Comparison of ENCODE assay signal across 17 cellular contexts in genomic region chr3:187519428-187519890, GRCh38.
A peak's percentile ranks its signal among the peaks of the same experiment; 100 is the strongest.
DNase-seq lines count a peak whose midpoint lies in the region; ATAC-seq and TF ChIP-seq lines count a peak whose summit lies in the region.
"Had no signal": no experiment of that assay in that cellular context is flagged by ENCODE, and none has a peak within 500 bp of the region (broad histone marks: within the 10 kb centered on the region; RNA-seq: fewer than 3 reads in every experiment).

No MANE protein-coding gene starts in this region.

- TF ChIP-seq CTCF in esophagus muscularis mucosa (IDR thresholded peaks at IDR 0.05) (no peak), neural progenitor cell (IDR thresholded peaks at IDR 0.05) (no peak), suprapubic skin (IDR thresholded peaks at IDR 0.05) (no peak), GM10248 (IDR thresholded peaks at IDR 0.05; ENCODE audit: control extremely low read depth, extremely low read depth, low read depth, missing control alignments) (no peak)

- TF ChIP-seq POLR2A in esophagus muscularis mucosa (IDR thresholded peaks at IDR 0.05; ENCODE audit: low read depth) (no peak), suprapubic skin (IDR thresholded peaks at IDR 0.05) (no peak)

- H3K4me2 ChIP-seq in Karpas-422 (ENCODE audit: low read depth, low read length, poor library complexity, severe bottlenecking) (peak overlapping the region; percentile 62), neural progenitor cell (peak overlapping the region; percentile 14)

- CTCF ChIA-PET in GM10248 (lab: Yijun Ruan, JAX) = interaction anchor here (0.7 kb wide), 1 partner anchor 100 kb away, joined by 3 read pairs; no protein-coding TSS in a partner anchor

- H3K4me3 ChIP-seq in Karpas-422 (ENCODE audit: low read length) = no peak overlapping the region
- H3K4me3 ChIP-seq in esophagus muscularis mucosa = no peak overlapping the region
- no peak overlapping the region for H3K4me3 ChIP-seq in neural progenitor cell
- no peak overlapping the region for H3K4me3 ChIP-seq in suprapubic skin
- H3K4me3 ChIP-seq: uterus had no signal

- no peak overlapping the region for H3K9ac ChIP-seq in Karpas-422 (ENCODE audit: low read length)
- no peak overlapping the region for H3K9ac ChIP-seq in neural progenitor cell

- no peak overlapping the region for H3K4me3 Mint-ChIP-seq in neural progenitor cell
- H3K4me3 Mint-ChIP-seq: CD4-positive, alpha-beta T cell; natural killer cell treated with Interleukin-12 subunit alpha and Interleukin-12 subunit beta and Interleukin-15 and Interleukin-18, amount 100 ng/mL, for 72 hours had no signal

- no peaks in the 10 kb centered on the region for H3K27me3 ChIP-seq in Karpas-422 (ENCODE audit: low read length)
- H3K27me3 ChIP-seq in esophagus muscularis mucosa = no peaks in the 10 kb centered on the region
- no peaks in the 10 kb centered on the region for H3K27me3 ChIP-seq in neural progenitor cell
- H3K27me3 ChIP-seq in suprapubic skin = no peaks in the 10 kb centered on the region
- H3K27me3 ChIP-seq: uterus had no signal

- no peaks in the 10 kb centered on the region for H3K79me2 ChIP-seq in Karpas-422 (ENCODE audit: low read length)
- no peaks in the 10 kb centered on the region for H3K79me2 ChIP-seq in neural progenitor cell (ENCODE audit: low read depth)

- H2AFZ ChIP-seq in Karpas-422 (ENCODE audit: low read length) = no peak overlapping the region
- peak overlapping the region; percentile 47 for H2AFZ ChIP-seq in neural progenitor cell (replicated peaks)

- no peaks in the 10 kb centered on the region for H4K20me1 ChIP-seq in Karpas-422 (ENCODE audit: insufficient read depth, low read depth, low read length)
- no peaks in the 10 kb centered on the region for H4K20me1 ChIP-seq in neural progenitor cell (ENCODE audit: low read depth)

- no peaks in the 10 kb centered on the region for H3K9me2 ChIP-seq in Karpas-422 (replicated peaks; ENCODE audit: insufficient read depth, low read length)

- no peak for ATAC-seq in HG03354 (IDR thresholded peaks at IDR 0.05; ENCODE audit: poor library complexity, severe bottlenecking, unreplicated experiment)
- ATAC-seq: HCT116; natural killer cell treated with Interleukin-12 subunit alpha and Interleukin-12 subunit beta and Interleukin-15 and Interleukin-18, amount 100 ng/mL, for 72 hours had no signal

- H3K9me3 ChIP-seq in Karpas-422 (ENCODE audit: low read length) = no peaks in the 10 kb centered on the region
- no peaks in the 10 kb centered on the region for H3K9me3 ChIP-seq in esophagus muscularis mucosa
- no peaks in the 10 kb centered on the region for H3K9me3 ChIP-seq in neural progenitor cell (ENCODE audit: low read depth)
- H3K9me3 ChIP-seq in suprapubic skin = no peaks in the 10 kb centered on the region
- H3K9me3 ChIP-seq: uterus had no signal

- peak; percentile 78 for DNase-seq in ELF-1 (ENCODE audit: low read depth, low spot score)
- no peak for DNase-seq in Karpas-422
- DNase-seq in esophagus muscularis mucosa (ENCODE audit: extremely low spot score) = peak; percentile 77
- DNase-seq in neural progenitor cell (ENCODE audit: low spot score) = peak; percentile 55
- no peak for DNase-seq in suprapubic skin (ENCODE audit: low spot score in 2 of 2)
- DNase-seq in epidermal melanocyte (ENCODE audit: insufficient read length, low spot score) = no peak
- no peak for DNase-seq in GM10248 (ENCODE audit: extremely low spot score)
- DNase-seq: CD4-positive, alpha-beta T cell; central memory CD4-positive, alpha-beta T cell; GF-D8; NCI-H446; stimulated activated naive CD4-positive, alpha-beta T cell; uterus had no signal

- H3K9me3 Mint-ChIP-seq in neural progenitor cell = peaks cover 3% of the 10 kb centered on the region
- H3K9me3 Mint-ChIP-seq: CD4-positive, alpha-beta T cell; natural killer cell treated with Interleukin-12 subunit alpha and Interleukin-12 subunit beta and Interleukin-15 and Interleukin-18, amount 100 ng/mL, for 72 hours had no signal

- WGBS in esophagus muscularis mucosa = 81% methylated on average over 9 of the region's 9 CpGs
- 65% methylated on average over 9 of the region's 9 CpGs for WGBS in suprapubic skin

- H3K27me3 Mint-ChIP-seq in neural progenitor cell (ENCODE audit: insufficient read depth, low read depth) = no peaks in the 10 kb centered on the region
- H3K27me3 Mint-ChIP-seq: CD4-positive, alpha-beta T cell had no signal

- TF ChIP-seq EP300 in esophagus muscularis mucosa (IDR thresholded peaks at IDR 0.05) = no peak
- no peak for TF ChIP-seq EP300 in suprapubic skin (IDR thresholded peaks at IDR 0.05)

- no peaks in the 10 kb centered on the region for H3K36me3 Mint-ChIP-seq in neural progenitor cell
- H3K36me3 Mint-ChIP-seq: natural killer cell treated with Interleukin-12 subunit alpha and Interleukin-12 subunit beta and Interleukin-15 and Interleukin-18, amount 100 ng/mL, for 72 hours had no signal

- H3K27ac ChIP-seq in Karpas-422 (ENCODE audit: low read length) = no peak overlapping the region
- H3K27ac ChIP-seq in esophagus muscularis mucosa (replicated peaks in 1 of 4) = no peak overlapping the region
- H3K27ac ChIP-seq in neural progenitor cell = peak overlapping the region; percentile 22
- H3K27ac ChIP-seq in suprapubic skin = no peak overlapping the region
- H3K27ac ChIP-seq: uterus, VCaP had no signal

- H3K4me1 ChIP-seq in Karpas-422 (ENCODE audit: low read length) (peaks cover 37% of the 10 kb centered on the region), esophagus muscularis mucosa (no peaks in the 10 kb centered on the region), neural progenitor cell (peaks cover 21% of the 10 kb centered on the region), suprapubic skin (no peaks in the 10 kb centered on the region)
- H3K4me1 ChIP-seq: uterus had no signal

- H3K27ac Mint-ChIP-seq in neural progenitor cell = peak overlapping the region; percentile 33
- H3K27ac Mint-ChIP-seq: CD4-positive, alpha-beta T cell; natural killer cell treated with Interleukin-12 subunit alpha and Interleukin-12 subunit beta and Interleukin-15 and Interleukin-18, amount 100 ng/mL, for 72 hours had no signal

- POLR2A ChIA-PET in GM10248 (lab: Yijun Ruan, JAX) = no interaction called here

- intact Hi-C loops in esophagus muscularis mucosa (cut with DNase I) = no loop called here

- peaks cover 17% of the 10 kb centered on the region for H3K4me1 Mint-ChIP-seq in neural progenitor cell

- peaks cover 18% of the 10 kb centered on the region for H3F3A ChIP-seq in neural progenitor cell (ENCODE audit: low read depth)

- H3K36me3 ChIP-seq in Karpas-422 (ENCODE audit: insufficient read depth, low read length) (no peaks in the 10 kb centered on the region), esophagus muscularis mucosa (no peaks in the 10 kb centered on the region), neural progenitor cell (no peaks in the 10 kb centered on the region), suprapubic skin (no peaks in the 10 kb centered on the region)
- H3K36me3 ChIP-seq: uterus had no signal

Comparison
In these comparisons a context has a peak if more than half of its experiments do, and no peak if none do; other contexts are left out.
1. DNase-seq: peak in ELF-1 (single experiment), esophagus muscularis mucosa (single experiment) and neural progenitor cell (single experiment); none in Karpas-422 (single experiment), suprapubic skin (0 of 2), epidermal melanocyte (single experiment) and GM10248 (single experiment).